In genomic region chr11:18743900-18744514, GRCh38 we compare ENCODE assay signal across 30 cellular contexts. TPM values are rescaled to one million over a fixed set of nuclear protein-coding genes. Genes with fewer than 3 reads are reported as not detected.
A peak's percentile ranks its signal among the peaks of the same experiment; 100 is the strongest.
DNase-seq lines count a peak whose midpoint lies in the region; ATAC-seq and TF ChIP-seq lines count a peak whose summit lies in the region.
"Had no signal": no experiment of that assay in that cellular context is flagged by ENCODE, and none has a peak within 500 bp of the region (broad histone marks: within the 10 kb centered on the region; RNA-seq: fewer than 3 reads in every experiment).

No MANE protein-coding gene starts in this region.

- no peaks in the 10 kb centered on the region for H3K9me1 ChIP-seq in IMR-90 (ENCODE audit: insufficient read depth, low read length)

- H2BK15ac ChIP-seq in IMR-90 (ENCODE audit: low read depth, low read length) (no peak overlapping the region), mesenchymal stem cell (ENCODE audit: low read depth, poor library complexity, severe bottlenecking) (no peak overlapping the region)

- dilution Hi-C loops in IMR-90 (cut with HindIII; ENCODE audit: low sequenced_read_pairs, unreplicated experiment), result no loop called here

- no peak overlapping the region for H2BK20ac ChIP-seq in IMR-90 (ENCODE audit: low read depth, low read length)

- no peak for ATAC-seq in IMR-90 (ENCODE audit: low read depth)
- ATAC-seq in HG02870 (IDR thresholded peaks at IDR 0.05; ENCODE audit: unreplicated experiment), result no peak
- ATAC-seq: GM12878 had no signal

- H4K8ac ChIP-seq in IMR-90 (ENCODE audit: low read depth in 2 of 2, low read length in 2 of 2) (no peak overlapping the region), mesenchymal stem cell (ENCODE audit: low read length) (no peak overlapping the region)

- 100% methylated on average over 3 of the region's 15 CpGs; no CpG with 5 or more reads in 1 of the 2 experiments for WGBS in IMR-90 (ENCODE audit: extremely low coverage in 2 of 2, insufficient read length in 1 of 2), 2 experiments
- WGBS in mesenchymal stem cell, result 88% methylated on average over 12 of the region's 15 CpGs

- POLR2A ChIA-PET in IMR-90 (lab: Charles Lee; ENCODE audit: unreplicated experiment), result no interaction called here

- H3K79me1 ChIP-seq in IMR-90 (ENCODE audit: low read depth in 1 of 2, low read length in 2 of 2) (no peaks in the 10 kb centered on the region), mesenchymal stem cell (replicated peaks; ENCODE audit: low read length, poor library complexity, severe bottlenecking) (no peaks in the 10 kb centered on the region)

- CTCF ChIA-PET in IMR-90 (lab: Yijun Ruan, JAX), result no interaction called here

- H3K14ac ChIP-seq in IMR-90 (replicated peaks; ENCODE audit: low read depth, low read length), result no peak overlapping the region
- H3K14ac ChIP-seq in mesenchymal stem cell (ENCODE audit: low read length in 2 of 2), result peak overlapping the region in 1 of 2 experiments; percentile 79

- in situ Hi-C loops in IMR-90 (cut with MboI; ENCODE audit: low sequenced_read_pairs), result loop anchor here (25.0 kb wide), 1 partner anchor 207 kb away; the partner anchor contains the start of gene TSG101

- H2BK120ac ChIP-seq in IMR-90 (ENCODE audit: low read depth, low read length) (no peak overlapping the region), mesenchymal stem cell (ENCODE audit: low read depth, low read length) (no peak overlapping the region)

- no peak overlapping the region for H4K91ac ChIP-seq in IMR-90 (ENCODE audit: insufficient read depth, low read depth, low read length)
- H4K91ac ChIP-seq in mesenchymal stem cell (ENCODE audit: low read length), result peak overlapping the region; percentile 57

- H3K4me3 ChIP-seq in IMR-90 (ENCODE audit: insufficient read depth, low read depth, low read length) (no peak overlapping the region), mesenchymal stem cell (ENCODE audit: insufficient read depth in 1 of 2, low read depth in 1 of 2, low read length in 2 of 2) (no peak overlapping the region)
- H3K4me3 ChIP-seq: BLaER1, GM12878 had no signal

- TF ChIP-seq POLR2A in IMR-90 (IDR thresholded peaks at IDR 0.05; ENCODE audit: low read depth, low read length), result no peak

- H3K18ac ChIP-seq in IMR-90 (ENCODE audit: low read depth, low read length) (no peak overlapping the region), mesenchymal stem cell (ENCODE audit: low read depth in 1 of 2, low read length in 2 of 2) (no peak overlapping the region)

- H3K27ac ChIP-seq in IMR-90 (ENCODE audit: insufficient read depth, low read length) (no peak overlapping the region), caudate nucleus (ENCODE audit: low read depth, low read length) (peak overlapping the region; percentile 91), mesenchymal stem cell (ENCODE audit: low read length, poor library complexity, severe bottlenecking) (no peak overlapping the region)
- H3K27ac ChIP-seq: BLaER1 had no signal

- H4K20me1 ChIP-seq in IMR-90 (ENCODE audit: insufficient read depth, low read length), result no peaks in the 10 kb centered on the region
- H4K20me1 ChIP-seq: BLaER1 had no signal

- H3K4ac ChIP-seq in IMR-90 (ENCODE audit: low read depth, low read length) (no peak overlapping the region), mesenchymal stem cell (ENCODE audit: low read depth in 1 of 2, low read length in 2 of 2) (no peak overlapping the region)

- intact Hi-C loops in IMR-90 (cut with micrococcal nuclease), result no loop called here

- no peak overlapping the region for H3K4me3 Mint-ChIP-seq in activated T-cell treated with anti-CD3 and anti-CD28 coated beads, Interleukin-2, amount 50 U/mL, for 24 hours
- H3K4me3 Mint-ChIP-seq: CD14-positive monocyte; CD4-positive, alpha-beta memory T cell; CD4-positive, CD25-positive, alpha-beta regulatory T cell; CD8-positive, alpha-beta memory T cell had no signal

- no peak overlapping the region for H4K5ac ChIP-seq in IMR-90 (ENCODE audit: low read depth, low read length)

- DNase-seq in IMR-90 (no peak), caudate nucleus (lab: John Stamatoyannopoulos, UW) (peak in 36 of 61 donors; percentile 14 to 83 (median 54)), mesenchymal stem cell (no peak), putamen (ENCODE audit: low spot score) (peak; percentile 70), NCI-H1930 (lab: John Stamatoyannopoulos, UW) (no peak), KG1 (lab: John Stamatoyannopoulos, UW) (no peak)
- DNase-seq in activated T-cell treated with anti-CD3 and anti-CD28 coated beads, Interleukin-2, amount 50 U/mL, for 24 hours, result no peak
- DNase-seq: 8988T; ACHN; BE2C; C1 segment of cervical spinal cord; CD4-positive, alpha-beta memory T cell; CD4-positive, CD25-positive, alpha-beta regulatory T cell; CD8-positive, alpha-beta memory T cell; COR-L47; DMS 273 treated with DMSO at 0.1 percent for 48 hours; DMS153; DMS53; DMS79; DND-41; EL; GDM1 had no signal

- H2AFZ ChIP-seq in IMR-90 (replicated peaks; ENCODE audit: low read length, poor library complexity), result peak overlapping the region; percentile 32
- H2AFZ ChIP-seq in mesenchymal stem cell (ENCODE audit: low read depth, low read length), result no peak overlapping the region

- no peaks in the 10 kb centered on the region for H3K36me3 ChIP-seq in IMR-90 (ENCODE audit: control insufficient read depth, insufficient read depth, low read length)
- H3K36me3 ChIP-seq in mesenchymal stem cell (ENCODE audit: control insufficient read depth in 1 of 2, insufficient read depth in 2 of 2, low read depth in 1 of 2, low read length in 2 of 2), result no peaks in the 10 kb centered on the region
- H3K36me3 ChIP-seq: BE2C, BLaER1 had no signal

- BruUV-seq in IMR-90 (replicated peaks; lab: Mats Ljungman, UMichigan), result no TSS peak

- no peaks in the 10 kb centered on the region for H3K27me3 Mint-ChIP-seq in activated T-cell treated with anti-CD3 and anti-CD28 coated beads, Interleukin-2, amount 50 U/mL, for 24 hours
- H3K27me3 Mint-ChIP-seq: CD4-positive, alpha-beta memory T cell had no signal

- no peak overlapping the region for H2AK5ac ChIP-seq in IMR-90 (ENCODE audit: low read depth, low read length)
- no peak overlapping the region for H2AK5ac ChIP-seq in mesenchymal stem cell (ENCODE audit: low read length, severe bottlenecking)

- H3K4me2 ChIP-seq in IMR-90 (ENCODE audit: low read depth, low read length), result no peak overlapping the region
- H3K4me2 ChIP-seq in mesenchymal stem cell (ENCODE audit: low read length, poor library complexity, severe bottlenecking), result no peak overlapping the region
- H3K4me2 ChIP-seq: BLaER1 had no signal

- H3K23ac ChIP-seq in IMR-90 (ENCODE audit: low read depth, low read length) (no peak overlapping the region), mesenchymal stem cell (ENCODE audit: low read length in 2 of 2) (no peak overlapping the region)

- H3K4me1 ChIP-seq in IMR-90 (ENCODE audit: control insufficient read depth, insufficient read depth, low read length) (no peaks in the 10 kb centered on the region), mesenchymal stem cell (ENCODE audit: control insufficient read depth, insufficient read depth, low read depth, low read length) (no peaks in the 10 kb centered on the region)
- H3K4me1 ChIP-seq: BE2C, BLaER1 had no signal

- H3K9me3 ChIP-seq in IMR-90 (ENCODE audit: control insufficient read depth, insufficient read depth, low read length) (no peaks in the 10 kb centered on the region), mesenchymal stem cell (ENCODE audit: control insufficient read depth, low read length) (no peaks in the 10 kb centered on the region)
- H3K9me3 ChIP-seq: BE2C, BLaER1 had no signal

- no peak overlapping the region for H2BK12ac ChIP-seq in mesenchymal stem cell (ENCODE audit: low read length in 2 of 2)

- no peaks in the 10 kb centered on the region for H3K36me3 Mint-ChIP-seq in activated T-cell treated with anti-CD3 and anti-CD28 coated beads, Interleukin-2, amount 50 U/mL, for 24 hours (ENCODE audit: low read depth)
- H3K36me3 Mint-ChIP-seq: CD14-positive monocyte; CD4-positive, alpha-beta memory T cell; CD4-positive, CD25-positive, alpha-beta regulatory T cell; CD8-positive, alpha-beta memory T cell had no signal

- H3K9ac ChIP-seq in IMR-90 (ENCODE audit: low read depth, low read length) (no peak overlapping the region), mesenchymal stem cell (ENCODE audit: low read length) (no peak overlapping the region)
- H3K9ac ChIP-seq: BLaER1 had no signal

- no peak overlapping the region for H3K56ac ChIP-seq in IMR-90 (ENCODE audit: extremely low read depth, insufficient read depth, low read length)

- H3K4me1 Mint-ChIP-seq in activated T-cell treated with anti-CD3 and anti-CD28 coated beads, Interleukin-2, amount 50 U/mL, for 24 hours (ENCODE audit: low read depth), result no peaks in the 10 kb centered on the region
- H3K4me1 Mint-ChIP-seq: CD14-positive monocyte; CD4-positive, CD25-positive, alpha-beta regulatory T cell; CD8-positive, alpha-beta memory T cell had no signal

- no peak for TF ChIP-seq CTCF in IMR-90 (conservative IDR thresholded peaks at IDR 0.05; ENCODE audit: low read depth, low read length)

- H3K9me3 Mint-ChIP-seq in activated T-cell treated with anti-CD3 and anti-CD28 coated beads, Interleukin-2, amount 50 U/mL, for 24 hours, result no peaks in the 10 kb centered on the region
- H3K9me3 Mint-ChIP-seq: CD4-positive, alpha-beta memory T cell; CD4-positive, CD25-positive, alpha-beta regulatory T cell; CD8-positive, alpha-beta memory T cell had no signal

- H2AK9ac ChIP-seq in IMR-90 (replicated peaks; ENCODE audit: low read depth, low read length, poor library complexity), result no peak overlapping the region

- no peak for TF ChIP-seq RAD21 in IMR-90 (IDR thresholded peaks at IDR 0.05; ENCODE audit: low read length)

- no peak overlapping the region for H3K27ac Mint-ChIP-seq in activated T-cell treated with anti-CD3 and anti-CD28 coated beads, Interleukin-2, amount 50 U/mL, for 24 hours
- H3K27ac Mint-ChIP-seq: CD14-positive monocyte; CD4-positive, CD25-positive, alpha-beta regulatory T cell; CD8-positive, alpha-beta memory T cell had no signal

- H3K27me3 ChIP-seq in IMR-90 (ENCODE audit: control insufficient read depth, insufficient read depth, low read length) (peaks cover 4% of the 10 kb centered on the region; the same call in 1 of the 2 replicates), mesenchymal stem cell (ENCODE audit: control insufficient read depth in 1 of 2, insufficient read depth in 1 of 2, low read length in 2 of 2) (peaks cover 11 to 14% of the 10 kb centered on the region in 2 experiments)
- H3K27me3 ChIP-seq: BE2C, BLaER1 had no signal

- H2BK5ac ChIP-seq in IMR-90 (ENCODE audit: low read depth, low read length, poor library complexity, severe bottlenecking), result no peak overlapping the region
- no peak overlapping the region for H2BK5ac ChIP-seq in mesenchymal stem cell (ENCODE audit: low read depth, low read length, poor library complexity, severe bottlenecking)

RNA-seq across cellular contexts. Expression of gene IGSF22, which starts 18.0 kb away (rescaled TPM):
- not detected in 2 replicates for total RNA-seq in IMR-90 (2012; rRNA removed)
- not detected in 2 replicates for polyA plus RNA-seq in IMR-90 (2012; rRNA removed)
- not detected in 2 replicates for polyA plus RNA-seq in IMR-90 (2012; cell fraction: cytosol; rRNA removed)
- not detected in 2 replicates for polyA plus RNA-seq in IMR-90 (2012; cell fraction: nucleus; rRNA removed; ENCODE audit: low replicate concordance)
- not detected for polyA plus RNA-seq in mesenchymal stem cell (2013, experiment 1 of 2)
- polyA plus RNA-seq in mesenchymal stem cell (2013, experiment 2 of 2), result not detected
- total RNA-seq: A673, Daoy, G401, GM12878 had no signal
- polyA plus RNA-seq: AG04450, CD14-positive monocyte had no signal

RNA-seq across cellular contexts. Expression of gene TMEM86A, which starts 45.4 kb away (rescaled TPM):
- 0.28 and 0.36 TPM in 2 replicates for total RNA-seq in IMR-90 (2012; rRNA removed)
- 0.30 and 0.31 TPM in 2 replicates for polyA plus RNA-seq in IMR-90 (2012; rRNA removed)
- 0.41 and 0.45 TPM in 2 replicates for polyA plus RNA-seq in IMR-90 (2012; cell fraction: cytosol; rRNA removed)
- 0.29 and 0.30 TPM in 2 replicates for polyA plus RNA-seq in IMR-90 (2012; cell fraction: nucleus; rRNA removed; ENCODE audit: low replicate concordance)
- polyA plus RNA-seq in mesenchymal stem cell (2013, experiment 1 of 2), result 0.86 TPM
- polyA plus RNA-seq in mesenchymal stem cell (2013, experiment 2 of 2), result 1.2 TPM

RNA-seq across cellular contexts. Expression of gene PTPN5, which starts 47.6 kb away (rescaled TPM):
- total RNA-seq in IMR-90 (2012; rRNA removed), result not detected in 2 replicates
- polyA plus RNA-seq in IMR-90 (2012; rRNA removed), result not detected in 2 replicates
- not detected in 2 replicates for polyA plus RNA-seq in IMR-90 (2012; cell fraction: cytosol; rRNA removed)
- not detected in 2 replicates for polyA plus RNA-seq in IMR-90 (2012; cell fraction: nucleus; rRNA removed; ENCODE audit: low replicate concordance)
- not detected for polyA plus RNA-seq in mesenchymal stem cell (2013, experiment 1 of 2)
- polyA plus RNA-seq in mesenchymal stem cell (2013, experiment 2 of 2), result not detected
- total RNA-seq: CD4-positive, alpha-beta memory T cell; CD4-positive, CD25-positive, alpha-beta regulatory T cell; CD8-positive, alpha-beta memory T cell; G401; GM12878 had no signal
- polyA plus RNA-seq: AG04450; CD14-positive monocyte; CD4-positive, alpha-beta memory T cell; CD4-positive, CD25-positive, alpha-beta regulatory T cell; CD8-positive, alpha-beta memory T cell had no signal

Comparison
In these comparisons a context has a peak if more than half of its experiments do, and no peak if none do; other contexts are left out.
1. DNase-seq: peak in caudate nucleus (36 of 61) and putamen (single experiment); none in IMR-90 (single experiment), mesenchymal stem cell (single experiment), NCI-H1930 (0 of 2), activated T-cell treated with anti-CD3 and anti-CD28 coated beads, Interleukin-2, amount 50 U/mL, for 24 hours (single experiment) and KG1 (single experiment).